In the genomic region with DNA sequence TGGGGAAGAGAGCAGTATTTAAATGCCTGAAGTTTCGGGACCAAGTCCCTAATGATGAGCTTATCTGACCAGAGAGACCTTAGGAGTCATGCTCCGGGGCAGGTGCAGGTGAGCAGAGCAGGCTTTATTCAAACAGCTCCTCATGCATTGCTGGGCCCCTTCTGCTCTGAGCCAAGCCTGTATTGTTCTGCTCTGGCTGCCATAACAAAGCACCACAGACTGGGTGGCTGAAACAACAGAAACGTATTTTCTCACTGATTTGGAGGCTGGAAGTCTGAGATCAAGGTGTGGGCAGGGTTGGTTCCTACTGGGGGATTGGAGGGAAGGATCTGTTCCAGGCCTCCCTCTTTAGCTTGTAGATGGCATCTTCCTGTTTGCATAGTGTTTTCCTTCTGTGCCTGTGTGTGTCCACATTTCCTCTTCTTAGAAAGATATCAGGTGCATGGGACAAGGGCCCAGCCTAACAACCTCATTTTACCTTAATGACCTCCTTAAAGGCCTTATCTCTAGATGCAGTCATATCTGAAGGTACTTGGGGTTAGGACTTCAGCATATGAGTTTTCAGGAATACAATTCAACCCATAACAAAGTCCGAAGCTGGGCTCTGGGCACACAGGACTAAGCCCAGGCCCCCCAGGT, we compare ENCODE assay signal across 13 cellular contexts.
DNase-seq lines count a peak whose midpoint lies in the region; ATAC-seq and TF ChIP-seq lines count a peak whose summit lies in the region.
"Had no signal": no experiment of that assay in that cellular context is flagged by ENCODE, and none has a peak within 500 bp of the region (broad histone marks: within the 10 kb centered on the region; RNA-seq: fewer than 3 reads in every experiment).

No MANE protein-coding gene starts in this region.

- peaks cover 0 to 16% of the 10 kb centered on the region in 2 donors for H3K4me1 ChIP-seq in right atrium auricular region

- H3K4me3 ChIP-seq in right atrium auricular region, result no peak overlapping the region

- H3K36me3 ChIP-seq in right atrium auricular region, result no peaks in the 10 kb centered on the region

- no peak for ATAC-seq in left cardiac atrium
- ATAC-seq in left lobe of liver, result no peak
- no peak for ATAC-seq in HG03460 (IDR thresholded peaks at IDR 0.05; ENCODE audit: unreplicated experiment)
- ATAC-seq: stimulated activated memory B cell treated with anti-CD40 and anti-IgM and Interleukin-4, amounts not matched to agents 10 μg/mL and 1 μg/mL and 100 μg/mL, for 72 hours; T-cell had no signal

- DNase-seq in right atrium auricular region (ENCODE audit: low spot score) (peak; percentile 58), left cardiac atrium (no peak), NCI-H774 (lab: John Stamatoyannopoulos, UW) (peak; percentile 40), left lobe of liver (ENCODE audit: low spot score) (peak; percentile 7), kidney glomerular epithelial cell (lab: John Stamatoyannopoulos, UW) (no peak), erythroblast (lab: John Stamatoyannopoulos, UW) (no peak), HuH-7 (ENCODE audit: low spot score) (no peak)
- DNase-seq: CD4-positive, CD25-positive, alpha-beta regulatory T cell; glutamatergic neuron; naive B cell; T-cell had no signal

- no peaks in the 10 kb centered on the region for H3K27me3 ChIP-seq in right atrium auricular region

- intact Hi-C loops in left cardiac atrium (cut with DNase I), result loop anchor here (2.0 to 5.0 kb wide), 4 partner anchors 43 to 483 kb away; no protein-coding TSS in a partner anchor

- no peak for TF ChIP-seq CTCF in right atrium auricular region (IDR thresholded peaks at IDR 0.05)

- TF ChIP-seq POLR2A in erythroblast (IDR thresholded peaks at IDR 0.05; ENCODE audit: low read length), result no peak

- no peaks in the 10 kb centered on the region for H3K9me3 ChIP-seq in right atrium auricular region

- H3K27ac ChIP-seq in right atrium auricular region, result no peak overlapping the region

Comparison
In these comparisons a context has a peak if more than half of its experiments do, and no peak if none do; other contexts are left out.
1. DNase-seq: peak in right atrium auricular region (single experiment), NCI-H774 (single experiment) and left lobe of liver (single experiment); none in left cardiac atrium (single experiment), kidney glomerular epithelial cell (single experiment), erythroblast (0 of 2) and HuH-7 (single experiment).